ENCODE assay signal across 8 cellular contexts in genomic region chr5:132865668-132866341, GRCh38. TPM values are rescaled to one million over a fixed set of nuclear protein-coding genes. Genes with fewer than 3 reads are reported as not detected.
DNase-seq lines count a peak whose midpoint lies in the region; ATAC-seq lines count a peak whose summit lies in the region.

No MANE protein-coding gene starts in this region.

- DNase-seq in activated naive CD8-positive, alpha-beta T cell treated with anti-CD3 and anti-CD28 coated beads, Interleukin-2, amount 10 ng/mL, durations not matched to agents 7 days and 5 days = no peak
- DNase-seq in immature natural killer cell (no peak), SW 1271 (lab: John Stamatoyannopoulos, UW) (no peak), kidney tubule cell (ENCODE audit: low spot score) (no peak)
- DNase-seq in stimulated activated CD4-positive, alpha-beta T cell treated with anti-CD3 and anti-CD28 coated beads, Interleukin-4, amount 100 ng/mL, for 4 hours = no peak

- H3K27me3 Mint-ChIP-seq in activated naive CD8-positive, alpha-beta T cell treated with anti-CD3 and anti-CD28 coated beads, Interleukin-2, amount 10 ng/mL, durations not matched to agents 7 days and 5 days = peaks cover 6% of the 10 kb centered on the region
- peaks cover 3 to 13% (median 12%) of the 10 kb centered on the region in 3 donors for H3K27me3 Mint-ChIP-seq in immature natural killer cell (ENCODE audit: low read depth in 3 of 3)

- H3K27me3 ChIP-seq in stomach smooth muscle (ENCODE audit: control insufficient read depth in 1 of 2, insufficient read depth in 2 of 2, low read length in 2 of 2) = no peaks in the 10 kb centered on the region

- peak; percentile 27 for ATAC-seq in GM19324 (IDR thresholded peaks at IDR 0.05; ENCODE audit: low FRiP score, unreplicated experiment)
- ATAC-seq in HG03066 (IDR thresholded peaks at IDR 0.05; ENCODE audit: low read depth, unreplicated experiment) = peak; percentile 29
- ATAC-seq in activated naive CD8-positive, alpha-beta T cell treated with anti-CD3 and anti-CD28 coated beads, Interleukin-2, amount 10 ng/mL, durations not matched to agents 7 days and 5 days (ENCODE audit: low read depth) = peak; percentile 40

- POLR2A ChIA-PET in activated naive CD8-positive, alpha-beta T cell treated with anti-CD3 and anti-CD28 coated beads, Interleukin-2, amount 10 ng/mL, durations not matched to agents 7 days and 5 days (lab: Charles Lee) = interaction anchor here (0.7 to 1.7 kb wide), 11 partner anchors 11 to 408 kb away, joined by 3 to 7 read pairs (median 4); partner anchors contain the start of genes HSPA4 and RAD50

- H3K27ac Mint-ChIP-seq in activated naive CD8-positive, alpha-beta T cell treated with anti-CD3 and anti-CD28 coated beads, Interleukin-2, amount 10 ng/mL, durations not matched to agents 7 days and 5 days = peak overlapping the region; percentile 100
- H3K27ac Mint-ChIP-seq in immature natural killer cell = peak overlapping the region; percentile 99 to 100 (median 100)

- H3K4me3 ChIP-seq in stomach smooth muscle (ENCODE audit: low read length in 2 of 2) = peak overlapping the region; percentile 66 to 92

- H3K4me1 ChIP-seq in stomach smooth muscle (ENCODE audit: control insufficient read depth, insufficient read depth, low read length) = peaks cover 16% of the 10 kb centered on the region

- H3K9ac ChIP-seq in stomach smooth muscle (ENCODE audit: low read length in 2 of 2) = peak overlapping the region; percentile 75 to 93

- H3K9me3 ChIP-seq in stomach smooth muscle (ENCODE audit: control insufficient read depth in 2 of 2, low read length in 2 of 2) = no peaks in the 10 kb centered on the region

- peak overlapping the region; percentile 100 for H3K4me3 Mint-ChIP-seq in activated naive CD8-positive, alpha-beta T cell treated with anti-CD3 and anti-CD28 coated beads, Interleukin-2, amount 10 ng/mL, durations not matched to agents 7 days and 5 days
- H3K4me3 Mint-ChIP-seq in immature natural killer cell = peak overlapping the region; percentile 98 to 100 (median 99)

- H3K27ac ChIP-seq in stomach smooth muscle (ENCODE audit: low read length) = peak overlapping the region; percentile 94

- peaks cover 3 to 20% of the 10 kb centered on the region in 2 donors for H3K36me3 ChIP-seq in stomach smooth muscle (ENCODE audit: control insufficient read depth in 2 of 2, insufficient read depth in 2 of 2, low read length in 2 of 2)

- no peaks in the 10 kb centered on the region for H3K9me3 Mint-ChIP-seq in activated naive CD8-positive, alpha-beta T cell treated with anti-CD3 and anti-CD28 coated beads, Interleukin-2, amount 10 ng/mL, durations not matched to agents 7 days and 5 days
- no peaks in the 10 kb centered on the region for H3K9me3 Mint-ChIP-seq in immature natural killer cell

- H3K36me3 Mint-ChIP-seq in activated naive CD8-positive, alpha-beta T cell treated with anti-CD3 and anti-CD28 coated beads, Interleukin-2, amount 10 ng/mL, durations not matched to agents 7 days and 5 days = peaks cover 12% of the 10 kb centered on the region
- H3K36me3 Mint-ChIP-seq in immature natural killer cell = no peaks in the 10 kb centered on the region

- H3K4me1 Mint-ChIP-seq in activated naive CD8-positive, alpha-beta T cell treated with anti-CD3 and anti-CD28 coated beads, Interleukin-2, amount 10 ng/mL, durations not matched to agents 7 days and 5 days = peaks cover 21% of the 10 kb centered on the region
- H3K4me1 Mint-ChIP-seq in immature natural killer cell = peaks cover 23 to 36% of the 10 kb centered on the region in 2 donors

RNA-seq across cellular contexts. Expression of gene GDF9, which starts 0.5 kb away (rescaled TPM):
- under 1 TPM; 0.77 to 0.80 TPM for total RNA-seq in activated naive CD8-positive, alpha-beta T cell treated with anti-CD3 and anti-CD28 coated beads, Interleukin-2, amount 10 ng/mL, durations not matched to agents 7 days and 5 days
- polyA plus RNA-seq in immature natural killer cell = under 1 TPM in 1 of 3 donors, not detected in 2; 0.12 TPM

RNA-seq across cellular contexts. Expression of gene UQCRQ, which starts 0.6 kb away (rescaled TPM):
- total RNA-seq in activated naive CD8-positive, alpha-beta T cell treated with anti-CD3 and anti-CD28 coated beads, Interleukin-2, amount 10 ng/mL, durations not matched to agents 7 days and 5 days = 100 to 1,000 TPM; 278 to 286 TPM
- polyA plus RNA-seq in immature natural killer cell = 100 to 1,000 TPM; 554 to 923 (median 597) TPM

RNA-seq across cellular contexts. Expression of gene LEAP2, which starts 7.7 kb away (rescaled TPM):
- 1 to 10 TPM; 4.4 to 4.5 TPM for total RNA-seq in activated naive CD8-positive, alpha-beta T cell treated with anti-CD3 and anti-CD28 coated beads, Interleukin-2, amount 10 ng/mL, durations not matched to agents 7 days and 5 days
- polyA plus RNA-seq in immature natural killer cell = 1 to 10 TPM in 1 of 3 donors, under 1 TPM in 2; 0.50 to 2.0 (median 0.54) TPM

RNA-seq across cellular contexts. Expression of gene SHROOM1, which starts 35.4 kb away (rescaled TPM):
- 1 to 10 TPM; 4.0 to 6.3 TPM for total RNA-seq in activated naive CD8-positive, alpha-beta T cell treated with anti-CD3 and anti-CD28 coated beads, Interleukin-2, amount 10 ng/mL, durations not matched to agents 7 days and 5 days
- polyA plus RNA-seq in immature natural killer cell = 1 to 10 TPM in 1 of 3 donors, not detected in 2; 1.4 TPM

RNA-seq across cellular contexts. Expression of gene SOWAHA, which starts 52.7 kb away (rescaled TPM):
- total RNA-seq in activated naive CD8-positive, alpha-beta T cell treated with anti-CD3 and anti-CD28 coated beads, Interleukin-2, amount 10 ng/mL, durations not matched to agents 7 days and 5 days = not detected
- polyA plus RNA-seq in immature natural killer cell = not detected
